ENCODE assay signal across 16 cellular contexts in genomic region chr2:64406407-64406774, GRCh38. TPM values are rescaled to one million over a fixed set of nuclear protein-coding genes. Genes with fewer than 3 reads are reported as not detected.
DNase-seq lines count a peak whose midpoint lies in the region; ATAC-seq and TF ChIP-seq lines count a peak whose summit lies in the region.
"Had no signal": no experiment of that assay in that cellular context is flagged by ENCODE, and none has a peak within 500 bp of the region (broad histone marks: within the 10 kb centered on the region; RNA-seq: fewer than 3 reads in every experiment).

No MANE protein-coding gene starts in this region.

- H3K27ac ChIP-seq in ACC112 (ENCODE audit: low read depth, low read length) (peak overlapping the region; percentile 92; the same call in 1 of the 2 replicates), VCaP (peak overlapping the region; percentile 94), left lung (peak overlapping the region in 1 of 2 donors; percentile 75), ovary (no peak overlapping the region), gastrocnemius medialis (peak overlapping the region in 1 of 4 donors; percentile 83)
- H3K27ac ChIP-seq: PC-9, SK-N-MC had no signal

- no peak overlapping the region for H2AFZ ChIP-seq in ACC112 (ENCODE audit: low read length, unreplicated experiment)
- H2AFZ ChIP-seq: PC-9 had no signal

- peak overlapping the region; percentile 34; the same call in 1 of the 2 replicates for H3K4me3 ChIP-seq in ACC112 (ENCODE audit: low read depth, low read length)
- no peak overlapping the region for H3K4me3 ChIP-seq in left lung
- H3K4me3 ChIP-seq in ovary: no peak overlapping the region
- H3K4me3 ChIP-seq in gastrocnemius medialis: no peak overlapping the region
- H3K4me3 ChIP-seq: PC-9, SK-N-MC had no signal

- peaks cover 46% of the 10 kb centered on the region for H3K4me1 ChIP-seq in ACC112 (ENCODE audit: control insufficient read depth, insufficient read depth, low read length, unreplicated experiment)
- H3K4me1 ChIP-seq in left lung: peaks cover 29 to 45% of the 10 kb centered on the region in 2 donors
- H3K4me1 ChIP-seq in ovary (ENCODE audit: insufficient read depth): peaks cover 24% of the 10 kb centered on the region
- H3K4me1 ChIP-seq in gastrocnemius medialis: peaks cover 45 to 51% of the 10 kb centered on the region in 2 donors

- H3K27me3 ChIP-seq in ACC112 (ENCODE audit: insufficient read depth, low read length) (peaks cover 20% of the 10 kb centered on the region), left lung (no peaks in the 10 kb centered on the region), ovary (no peaks in the 10 kb centered on the region), gastrocnemius medialis (no peaks in the 10 kb centered on the region)

- DNase-seq in left lung (no peak), ovary (peak; percentile 28 to 56 (median 45)), NCI-H1092 treated with DMSO at 0.1 percent for 48 hours (lab: John Stamatoyannopoulos, UW) (no peak), gastrocnemius medialis (no peak)
- DNase-seq: activated T-cell treated with anti-CD3 and anti-CD28 coated beads, Interleukin-2, amount 50 U/mL, for 48 hours; cerebellar nuclear complex; foreskin melanocyte; NCI-H2107; NCI-H69; stimulated activated naive CD4-positive, alpha-beta T cell treated with Interleukin-2 at 50 U/mL for 16 hours had no signal

- intact Hi-C loops in left lung (cut with DNase I) (no loop called here), ovary (cut with DNase I) (loop anchor here in 2 of 4 donors (10.0 kb wide), 1 partner anchor 48 kb away; the partner anchor contains the start of gene LGALSL (in 2 of the 2)), gastrocnemius medialis (cut with DNase I; ENCODE audit: low total_unique reads) (no loop called here)

- ATAC-seq in left lung (peak; percentile 1), gastrocnemius medialis (no peak), HG02885 (IDR thresholded peaks at IDR 0.05; ENCODE audit: poor library complexity, unreplicated experiment) (no peak), HG02973 (IDR thresholded peaks at IDR 0.05; ENCODE audit: unreplicated experiment) (no peak)

- TF ChIP-seq CTCF in VCaP (conservative IDR thresholded peaks at IDR 0.05) (no peak), left lung (IDR thresholded peaks at IDR 0.05) (no peak), ovary (IDR thresholded peaks at IDR 0.05) (no peak), gastrocnemius medialis (IDR thresholded peaks at IDR 0.05 in 4 of 5, conservative IDR thresholded peaks at IDR 0.05 in 1 of 5) (no peak)

- no peaks in the 10 kb centered on the region for H3K79me2 ChIP-seq in ACC112 (ENCODE audit: control insufficient read depth, insufficient read depth, low read length, unreplicated experiment)

- H3K36me3 ChIP-seq in ACC112 (ENCODE audit: insufficient read depth, low read length) (no peaks in the 10 kb centered on the region), left lung (no peaks in the 10 kb centered on the region), ovary (no peaks in the 10 kb centered on the region), gastrocnemius medialis (no peaks in the 10 kb centered on the region)

- no peak for TF ChIP-seq EP300 in ovary (IDR thresholded peaks at IDR 0.05)

- in situ Hi-C loops in gastrocnemius medialis (cut with MboI; ENCODE audit: low sequenced_read_pairs in 4 of 4): no loop called here

- TF ChIP-seq POLR2A in ovary (IDR thresholded peaks at IDR 0.05) (no peak), gastrocnemius medialis (IDR thresholded peaks at IDR 0.05) (no peak)

- WGBS in ovary, 3 donors: 17 to 46% (median 34%) methylated on average over 2 of the region's 2 CpGs

- H3K9me3 ChIP-seq in left lung (no peaks in the 10 kb centered on the region), ovary (no peaks in the 10 kb centered on the region), gastrocnemius medialis (no peaks in the 10 kb centered on the region)

RNA-seq across cellular contexts. Expression of gene LGALSL, which starts 47.6 kb away (rescaled TPM):
- total RNA-seq in left lung (10 to 100 TPM; 33.5 to 34.1 TPM), ovary (10 to 100 TPM; 10.5 to 22.0 (median 15.5) TPM), gastrocnemius medialis (10 to 100 TPM in 1 of 4 donors, 1 to 10 TPM in 3; 3.8 to 19.6 (median 6.5) TPM)
- 10 to 100 TPM in 1 of 2 donors, 1 to 10 TPM in 1; 6.8 to 17.0 TPM for polyA plus RNA-seq in ovary

Comparison
In these comparisons a context has a peak if more than half of its experiments do, and no peak if none do; other contexts are left out.
1. H3K27ac ChIP-seq: peak in ACC112 (single experiment) and VCaP (single experiment); none in ovary (0 of 2).
2. DNase-seq: peak in ovary (5 of 5); none in left lung (0 of 2), NCI-H1092 treated with DMSO at 0.1 percent for 48 hours (single experiment) and gastrocnemius medialis (0 of 2).